In the genomic region with DNA sequence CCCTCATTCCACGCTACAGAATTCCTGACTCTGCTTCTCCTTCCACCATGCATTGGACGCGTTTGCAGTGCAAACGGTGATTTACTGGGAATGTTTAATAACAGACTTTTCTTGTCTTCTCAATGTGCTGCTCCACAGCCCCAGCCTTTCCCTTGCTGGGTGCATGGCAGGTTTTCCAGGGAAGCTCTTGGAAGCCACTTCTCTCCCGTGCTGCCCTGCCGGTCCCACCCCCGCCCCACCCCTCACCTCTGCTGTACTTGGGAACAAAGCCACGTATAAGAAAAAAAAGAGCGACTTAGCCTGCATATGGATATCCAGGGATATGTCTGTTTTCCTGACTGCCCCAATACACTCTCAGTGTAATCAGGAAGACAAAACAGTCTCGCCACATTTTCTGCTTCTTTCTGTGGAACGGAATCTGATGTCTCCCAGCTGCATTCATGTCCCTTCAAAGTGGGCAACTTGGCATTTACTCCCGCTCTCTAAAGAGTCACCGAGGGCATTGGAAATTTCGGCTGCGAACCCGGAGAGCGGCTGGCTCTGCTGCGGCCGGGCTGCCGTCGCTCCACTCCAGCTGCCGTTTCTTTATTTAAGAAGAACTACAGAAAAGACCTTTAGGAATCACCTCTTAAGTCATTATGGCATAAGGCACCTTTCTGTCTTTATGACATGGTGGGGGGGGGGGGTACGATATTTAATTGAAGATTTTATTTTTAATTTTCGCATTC, we compare ENCODE assay signal across 25 cellular contexts.
"Had no signal": no experiment of that assay in that cellular context is flagged by ENCODE, and none has a peak within 500 bp of the region (broad histone marks: within the 10 kb centered on the region; RNA-seq: fewer than 3 reads in every experiment).

No MANE protein-coding gene starts in this region.

- DNase-seq: activated CD4-positive, alpha-beta T cell treated with anti-CD3 and anti-CD28 coated beads, Interleukin-2, amount 50 U/mL, for 1 hour; activated CD8-positive, alpha-beta T cell treated with anti-CD3 and anti-CD28 coated beads, Interleukin-2, amount 10 ng/mL, durations not matched to agents 7 days and 5 days; activated naive CD4-positive, alpha-beta T cell treated with Interleukin-2 at 50 U/mL for 16 hours; activated naive CD8-positive, alpha-beta T cell treated with anti-CD3 and anti-CD28 coated beads, Interleukin-2, amount 10 ng/mL, durations not matched to agents 7 days and 5 days; activated T-cell treated with anti-CD3 and anti-CD28 coated beads, Interleukin-2, amount 50 U/mL, for 1 hour; amniotic stem cell; cerebellar nuclear complex; foreskin keratinocyte; kidney glomerular epithelial cell; left ventricle myocardium inferior; mammary epithelial cell; midbrain; natural killer cell; pancreas; psoas muscle; right cardiac atrium; stimulated activated CD4-positive, alpha-beta T cell treated with anti-CD3 and anti-CD28 coated beads, Interleukin-12 subunit alpha, Interleukin-12 subunit beta, amount 100 ng/mL, for 4 hours; stimulated activated CD4-positive, alpha-beta T cell treated with anti-CD3 and anti-CD28 coated beads, Interleukin-4, amount 100 ng/mL, for 4 hours; stimulated activated naive CD8-positive, alpha-beta T cell treated with anti-CD3 and anti-CD28 coated beads, Interleukin-15, Interleukin-2, amounts not matched to agents 100 U/mL and 50 U/mL, for 24 hours; substantia nigra; thyroid gland had no signal

- H3K27ac Mint-ChIP-seq: activated CD8-positive, alpha-beta T cell treated with anti-CD3 and anti-CD28 coated beads, Interleukin-2, amount 10 ng/mL, durations not matched to agents 7 days and 5 days; activated naive CD8-positive, alpha-beta T cell treated with anti-CD3 and anti-CD28 coated beads, Interleukin-2, amount 10 ng/mL, durations not matched to agents 7 days and 5 days; activated T-helper 17 cell treated with anti-CD3 and anti-CD28 coated beads, Interleukin-2, amount 50 U/mL, for 72 hours; natural killer cell had no signal

- H3K36me3 ChIP-seq: left ventricle myocardium inferior, pancreas, thyroid gland had no signal

- H3K36me3 Mint-ChIP-seq: natural killer cell had no signal

- H3K4me1 ChIP-seq: foreskin keratinocyte, pancreas, psoas muscle, thyroid gland had no signal

- H3K27me3 ChIP-seq: thyroid gland had no signal

- H3K27ac ChIP-seq: coronary artery, epithelial cell of prostate, foreskin keratinocyte, left ventricle myocardium inferior, pancreas, psoas muscle, thyroid gland had no signal

- ATAC-seq: activated CD4-positive, CD25-positive, alpha-beta regulatory T cell treated with anti-CD3 and anti-CD28 coated beads, Interleukin-2, amount 50 U/mL, for 24 hours; activated CD8-positive, alpha-beta T cell treated with anti-CD3 and anti-CD28 coated beads, Interleukin-2, amount 10 ng/mL, durations not matched to agents 7 days and 5 days; activated T-helper 17 cell treated with anti-CD3 and anti-CD28 coated beads, Interleukin-2, amount 50 U/mL, for 72 hours; foreskin keratinocyte; natural killer cell; pancreas; psoas muscle; right cardiac atrium; stimulated activated naive CD8-positive, alpha-beta T cell treated with anti-CD3 and anti-CD28 coated beads, Interleukin-15, Interleukin-2, amounts not matched to agents 100 U/mL and 50 U/mL, for 24 hours had no signal

- H3K9me3 ChIP-seq: left ventricle myocardium inferior, pancreas, psoas muscle, thyroid gland had no signal

- H3K4me3 ChIP-seq: coronary artery, left ventricle myocardium inferior, pancreas, psoas muscle, thyroid gland had no signal

- H3K4me3 Mint-ChIP-seq: activated CD8-positive, alpha-beta T cell treated with anti-CD3 and anti-CD28 coated beads, Interleukin-2, amount 10 ng/mL, durations not matched to agents 7 days and 5 days; activated naive CD8-positive, alpha-beta T cell treated with anti-CD3 and anti-CD28 coated beads, Interleukin-2, amount 10 ng/mL, durations not matched to agents 7 days and 5 days; activated T-helper 17 cell treated with anti-CD3 and anti-CD28 coated beads, Interleukin-2, amount 50 U/mL, for 72 hours; natural killer cell had no signal

- H3K9me3 Mint-ChIP-seq: activated naive CD8-positive, alpha-beta T cell treated with anti-CD3 and anti-CD28 coated beads, Interleukin-2, amount 10 ng/mL, durations not matched to agents 7 days and 5 days; activated T-helper 17 cell treated with anti-CD3 and anti-CD28 coated beads, Interleukin-2, amount 50 U/mL, for 72 hours; natural killer cell had no signal
